In genomic region chr16:70417661-70418060, GRCh38 we compare ENCODE assay signal across 16 cellular contexts. TPM values are rescaled to one million over a fixed set of nuclear protein-coding genes. Genes with fewer than 3 reads are reported as not detected.
A peak's percentile ranks its signal among the peaks of the same experiment; 100 is the strongest.
DNase-seq lines count a peak whose midpoint lies in the region; ATAC-seq and TF ChIP-seq lines count a peak whose summit lies in the region.
"Had no signal": no experiment of that assay in that cellular context is flagged by ENCODE, and none has a peak within 500 bp of the region (broad histone marks: within the 10 kb centered on the region; RNA-seq: fewer than 3 reads in every experiment).

No MANE protein-coding gene starts in this region.

- H3K4me1 ChIP-seq in osteoblast (ENCODE audit: insufficient read depth, low read length), result no peaks in the 10 kb centered on the region
- H3K4me1 ChIP-seq: SJSA1 had no signal

- H3K4me2 ChIP-seq in osteoblast (ENCODE audit: insufficient read depth, low read length), result no peak overlapping the region
- H3K4me2 ChIP-seq: smooth muscle cell had no signal

- no peaks in the 10 kb centered on the region for H3K27me3 Mint-ChIP-seq in T-helper 1 cell treated with Interleukin-12 subunit alpha and Interleukin-12 subunit beta and Interleukin-4 antibody, amounts not matched to agents 30 μg/mL and 1 μg/mL, for 36 hours (ENCODE audit: low read depth)
- H3K27me3 Mint-ChIP-seq in IgD-negative memory B cell, result no peaks in the 10 kb centered on the region
- H3K27me3 Mint-ChIP-seq in activated naive CD8-positive, alpha-beta T cell treated with anti-CD3 and anti-CD28 coated beads, Interleukin-2, amount 50 U/mL, for 24 hours, result no peaks in the 10 kb centered on the region

- no peak for TF ChIP-seq CTCF in osteoblast (IDR thresholded peaks at IDR 0.05; ENCODE audit: extremely low read depth, low read depth, low read length)

- no peaks in the 10 kb centered on the region for H3K9me3 ChIP-seq in osteoblast (ENCODE audit: low read depth, low read length)
- H3K9me3 ChIP-seq: SJSA1 had no signal

- no peaks in the 10 kb centered on the region for H3K9me3 Mint-ChIP-seq in T-helper 1 cell treated with Interleukin-12 subunit alpha and Interleukin-12 subunit beta and Interleukin-4 antibody, amounts not matched to agents 30 μg/mL and 1 μg/mL, for 36 hours
- no peaks in the 10 kb centered on the region for H3K9me3 Mint-ChIP-seq in IgD-negative memory B cell
- H3K9me3 Mint-ChIP-seq in activated naive CD8-positive, alpha-beta T cell treated with anti-CD3 and anti-CD28 coated beads, Interleukin-2, amount 50 U/mL, for 24 hours, result no peaks in the 10 kb centered on the region
- H3K9me3 Mint-ChIP-seq: activated naive CD4-positive, alpha-beta T cell treated with anti-CD3 and anti-CD28 coated beads for 36 hours; CD14-positive monocyte; endodermal cell had no signal

- peaks cover 4% of the 10 kb centered on the region for H3K36me3 ChIP-seq in osteoblast (ENCODE audit: insufficient read depth, low read length)

- H4K20me1 ChIP-seq in osteoblast (ENCODE audit: insufficient read depth, low read length), result peaks cover 46% of the 10 kb centered on the region

- H3K4me3 Mint-ChIP-seq in T-helper 1 cell treated with Interleukin-12 subunit alpha and Interleukin-12 subunit beta and Interleukin-4 antibody, amounts not matched to agents 30 μg/mL and 1 μg/mL, for 36 hours, result no peak overlapping the region
- H3K4me3 Mint-ChIP-seq in IgD-negative memory B cell, result peak overlapping the region in 2 of 4 donors; percentile 66 to 70
- H3K4me3 Mint-ChIP-seq in activated naive CD8-positive, alpha-beta T cell treated with anti-CD3 and anti-CD28 coated beads, Interleukin-2, amount 50 U/mL, for 24 hours, result no peak overlapping the region
- H3K4me3 Mint-ChIP-seq: activated naive CD4-positive, alpha-beta T cell treated with anti-CD3 and anti-CD28 coated beads for 36 hours; CD14-positive monocyte; endodermal cell had no signal

- no peak overlapping the region for H2AFZ ChIP-seq in osteoblast (ENCODE audit: low read length)

- ATAC-seq in activated naive CD8-positive, alpha-beta T cell treated with anti-CD3 and anti-CD28 coated beads, Interleukin-2, amount 50 U/mL, for 24 hours, result no peak
- no peak for ATAC-seq in HG03108 (IDR thresholded peaks at IDR 0.05; ENCODE audit: unreplicated experiment)

- H3K27ac ChIP-seq in osteoblast (ENCODE audit: low read depth, low read length), result no peak overlapping the region
- H3K27ac ChIP-seq: 22Rv1, SJSA1 had no signal

- H3K36me3 Mint-ChIP-seq in T-helper 1 cell treated with Interleukin-12 subunit alpha and Interleukin-12 subunit beta and Interleukin-4 antibody, amounts not matched to agents 30 μg/mL and 1 μg/mL, for 36 hours (ENCODE audit: low read depth), result peaks cover 4% of the 10 kb centered on the region
- H3K36me3 Mint-ChIP-seq in IgD-negative memory B cell, result peaks cover 2% of the 10 kb centered on the region
- peaks cover 2% of the 10 kb centered on the region for H3K36me3 Mint-ChIP-seq in activated naive CD8-positive, alpha-beta T cell treated with anti-CD3 and anti-CD28 coated beads, Interleukin-2, amount 50 U/mL, for 24 hours (ENCODE audit: low read depth)

- H3K79me2 ChIP-seq in osteoblast (ENCODE audit: insufficient read depth, low read length), result peaks cover 60% of the 10 kb centered on the region

- DNase-seq in T-helper 1 cell (no peak), osteoblast (ENCODE audit: insufficient read length, low spot score, missing footprints) (peak; percentile 37), DMS79 (lab: John Stamatoyannopoulos, UW) (no peak)
- DNase-seq in activated naive CD8-positive, alpha-beta T cell treated with anti-CD3 and anti-CD28 coated beads, Interleukin-2, amount 50 U/mL, for 24 hours, result no peak
- DNase-seq in stimulated activated CD4-positive, alpha-beta T cell treated with anti-CD3 and anti-CD28 coated beads, Interleukin-4, amount 100 ng/mL, for 1 hour, result no peak
- DNase-seq: activated naive CD4-positive, alpha-beta T cell treated with anti-CD3 and anti-CD28 coated beads for 36 hours; NCI-H1417 treated with DMSO at 0.1 percent for 48 hours; NCI-H226 had no signal

- H3K4me3 ChIP-seq in osteoblast (ENCODE audit: insufficient read depth, low read length), result no peak overlapping the region
- H3K4me3 ChIP-seq: SJSA1, smooth muscle cell had no signal

- H3K27ac Mint-ChIP-seq in T-helper 1 cell treated with Interleukin-12 subunit alpha and Interleukin-12 subunit beta and Interleukin-4 antibody, amounts not matched to agents 30 μg/mL and 1 μg/mL, for 36 hours, result peak overlapping the region; percentile 31
- H3K27ac Mint-ChIP-seq in IgD-negative memory B cell, result peak overlapping the region in 2 of 3 donors; percentile 12 to 71
- H3K27ac Mint-ChIP-seq in activated naive CD8-positive, alpha-beta T cell treated with anti-CD3 and anti-CD28 coated beads, Interleukin-2, amount 50 U/mL, for 24 hours, result peak overlapping the region; percentile 54
- H3K27ac Mint-ChIP-seq: endodermal cell had no signal

- no peaks in the 10 kb centered on the region for H3K27me3 ChIP-seq in osteoblast (ENCODE audit: insufficient read depth, low read length)
- H3K27me3 ChIP-seq: SJSA1 had no signal

- H3K4me1 Mint-ChIP-seq in T-helper 1 cell treated with Interleukin-12 subunit alpha and Interleukin-12 subunit beta and Interleukin-4 antibody, amounts not matched to agents 30 μg/mL and 1 μg/mL, for 36 hours (ENCODE audit: low read depth), result peaks cover 32% of the 10 kb centered on the region
- peaks cover 27 to 31% (median 29%) of the 10 kb centered on the region in 3 donors for H3K4me1 Mint-ChIP-seq in IgD-negative memory B cell
- peaks cover 59% of the 10 kb centered on the region for H3K4me1 Mint-ChIP-seq in activated naive CD8-positive, alpha-beta T cell treated with anti-CD3 and anti-CD28 coated beads, Interleukin-2, amount 50 U/mL, for 24 hours

RNA-seq across cellular contexts. Expression of gene ST3GAL2, which starts 21.2 kb away (rescaled TPM):
- polyA plus RNA-seq in IgD-negative memory B cell, result 9.7 TPM
- total RNA-seq in osteoblast, result 22.4 and 22.7 TPM in 2 replicates

RNA-seq across cellular contexts. Expression of gene FCSK, which starts 36.7 kb away (rescaled TPM):
- polyA plus RNA-seq in IgD-negative memory B cell, result 4.6 TPM
- total RNA-seq in osteoblast, result 10.3 and 11.9 TPM in 2 replicates
